Comparison of ENCODE assay signal across 8 cellular contexts in the genomic region with DNA sequence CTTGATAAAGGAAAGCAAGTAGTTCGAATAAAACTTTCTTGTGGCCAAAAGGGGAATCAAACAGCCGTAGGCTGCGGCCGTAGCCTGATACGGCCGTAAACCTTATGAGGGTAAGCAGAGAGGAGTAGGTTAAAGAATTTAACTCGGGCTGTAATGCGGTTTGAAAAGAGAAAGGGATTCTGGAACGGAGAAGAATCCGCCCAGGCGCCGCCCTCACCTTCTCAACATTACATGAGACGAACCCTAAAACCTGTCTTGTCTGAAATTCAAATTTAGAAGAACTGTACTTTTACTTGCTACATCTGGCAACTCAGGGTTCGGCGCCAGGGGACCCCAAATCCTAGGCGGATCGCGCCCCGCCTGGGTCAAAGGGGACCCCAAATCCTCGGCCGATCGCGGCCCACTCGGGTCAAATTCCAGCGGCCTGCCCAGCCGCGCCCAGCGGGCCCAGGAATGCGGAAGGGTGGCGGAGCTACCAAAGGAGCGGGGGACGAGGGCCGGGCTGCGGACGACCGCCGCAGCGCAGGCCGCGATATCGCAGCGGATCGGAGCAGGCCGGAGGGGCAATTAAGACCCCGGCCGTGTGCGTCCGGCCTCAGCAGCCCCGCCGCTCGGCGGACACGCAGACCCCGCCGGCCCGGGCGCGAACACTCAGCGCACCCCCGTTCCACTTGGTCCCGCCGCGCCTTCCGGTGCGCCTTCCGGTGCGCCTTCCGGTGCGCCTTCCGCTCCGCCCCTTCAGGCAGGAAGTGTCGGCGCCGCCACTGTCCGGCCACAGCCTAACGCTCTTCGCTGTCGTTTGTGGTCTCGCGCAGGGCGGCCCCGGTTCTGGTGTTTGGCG. TPM values are rescaled to one million over a fixed set of nuclear protein-coding genes. Genes with fewer than 3 reads are reported as not detected.
DNase-seq lines count a peak whose midpoint lies in the region; ATAC-seq and TF ChIP-seq lines count a peak whose summit lies in the region.

TSS of gene MYL12B (plus strand) at position 741 of the 841 bp plus-strand sequence. CDS start 10,766 bp downstream, outside the sequence.

- H3K4ac ChIP-seq in mesenchymal stem cell (ENCODE audit: low read depth in 1 of 2, low read length in 2 of 2) = peak within 1 kb of the TSS; percentile 98 to 99

- H3K79me1 ChIP-seq in mesenchymal stem cell (replicated peaks; ENCODE audit: low read length, poor library complexity, severe bottlenecking) = peaks cover 7% of the 10 kb centered on the region

- CTCF ChIA-PET in BJ (lab: Yijun Ruan, JAX) = interaction anchor here (2.0 kb wide), 1 partner anchor 13 kb away, joined by 4 read pairs; no protein-coding TSS in a partner anchor

- H2BK15ac ChIP-seq in mesenchymal stem cell (ENCODE audit: low read depth, poor library complexity, severe bottlenecking) = peak within 1 kb of the TSS; percentile 99

- peak within 1 kb of the TSS; percentile 100 for H2BK5ac ChIP-seq in mesenchymal stem cell (ENCODE audit: low read depth, low read length, poor library complexity, severe bottlenecking)

- H3K36me3 ChIP-seq in BJ (ENCODE audit: control insufficient read depth, insufficient read depth, low read length) (peaks cover 7% of the 10 kb centered on the region), mesenchymal stem cell (ENCODE audit: control insufficient read depth in 1 of 2, insufficient read depth in 2 of 2, low read depth in 1 of 2, low read length in 2 of 2) (peaks cover 13 to 31% of the 10 kb centered on the region in 2 experiments)
- H3K36me3 ChIP-seq in effector memory CD4-positive, alpha-beta T cell (ENCODE audit: control insufficient read depth, insufficient read depth, low read length) = peaks cover 17% of the 10 kb centered on the region

- ATAC-seq in GM19025 (IDR thresholded peaks at IDR 0.05; ENCODE audit: low read depth, unreplicated experiment) (peak; percentile 79), HG03280 (IDR thresholded peaks at IDR 0.05; ENCODE audit: unreplicated experiment) (peak; percentile 90)

- no peak for TF ChIP-seq CTCF in BJ (IDR thresholded peaks at IDR 0.05; ENCODE audit: insufficient read depth, low read depth, low read length)

- H4K8ac ChIP-seq in mesenchymal stem cell (ENCODE audit: low read length) = peak within 1 kb of the TSS; percentile 99

- peak within 1 kb of the TSS; percentile 99 for H4K91ac ChIP-seq in mesenchymal stem cell (ENCODE audit: low read length)

- H3K27me3 ChIP-seq in BJ (ENCODE audit: control insufficient read depth, insufficient read depth, low read length) (no peaks in the 10 kb centered on the region), mesenchymal stem cell (ENCODE audit: control insufficient read depth in 1 of 2, insufficient read depth in 1 of 2, low read length in 2 of 2) (no peaks in the 10 kb centered on the region)
- H3K27me3 ChIP-seq in effector memory CD4-positive, alpha-beta T cell (replicated peaks; ENCODE audit: control insufficient read depth, insufficient read depth, low read length, poor library complexity, severe bottlenecking) = no peaks in the 10 kb centered on the region

- peak within 1 kb of the TSS; percentile 84 for H2AK5ac ChIP-seq in mesenchymal stem cell (ENCODE audit: low read length, severe bottlenecking)

- H3K4me1 ChIP-seq in effector memory CD4-positive, alpha-beta T cell (ENCODE audit: control insufficient read depth, insufficient read depth, low read length, poor library complexity, severe bottlenecking) = peaks cover 28% of the 10 kb centered on the region
- peaks cover 12% of the 10 kb centered on the region for H3K4me1 ChIP-seq in mesenchymal stem cell (ENCODE audit: control insufficient read depth, insufficient read depth, low read depth, low read length)

- H2BK120ac ChIP-seq in mesenchymal stem cell (ENCODE audit: low read depth, low read length) = peak within 1 kb of the TSS; percentile 98

- peak within 1 kb of the TSS; percentile 97 to 99 for H3K18ac ChIP-seq in mesenchymal stem cell (ENCODE audit: low read depth in 1 of 2, low read length in 2 of 2)

- no peaks in the 10 kb centered on the region for H3K9me3 ChIP-seq in effector memory CD4-positive, alpha-beta T cell (ENCODE audit: control insufficient read depth, low read length)
- no peaks in the 10 kb centered on the region for H3K9me3 ChIP-seq in mesenchymal stem cell (ENCODE audit: control insufficient read depth, low read length)

- WGBS in mesenchymal stem cell = under 1% methylated on average over 73 of the region's 83 CpGs

- peak within 1 kb of the TSS; percentile 70 for H3K4me3 ChIP-seq in BJ (ENCODE audit: low read depth, low read length)
- H3K4me3 ChIP-seq in effector memory CD4-positive, alpha-beta T cell (ENCODE audit: insufficient read depth, low read depth, low read length, poor library complexity, severe bottlenecking) = peak within 1 kb of the TSS; percentile 84
- peak within 1 kb of the TSS; percentile 92 to 99 for H3K4me3 ChIP-seq in mesenchymal stem cell (ENCODE audit: insufficient read depth in 1 of 2, low read depth in 1 of 2, low read length in 2 of 2)

- peak within 1 kb of the TSS; percentile 73 to 87 for H3K14ac ChIP-seq in mesenchymal stem cell (ENCODE audit: low read length in 2 of 2)

- DNase-seq in BJ (ENCODE audit: low read depth) = no peak
- peak; percentile 28 for DNase-seq in NCI-H748 treated with DMSO at 0.1 percent for 48 hours (lab: John Stamatoyannopoulos, UW)
- DNase-seq in activated CD8-positive, alpha-beta memory T cell treated with anti-CD3 and anti-CD28 coated beads for 1 hour (ENCODE audit: extremely low read depth in 1 of 2, low read depth in 1 of 2) = peak; percentile 42 to 63
- DNase-seq in effector memory CD4-positive, alpha-beta T cell = peak; percentile 71 to 80 (median 79)
- DNase-seq in mesenchymal stem cell = peak; percentile 85
- peak; percentile 68 for DNase-seq in stimulated activated CD8-positive, alpha-beta memory T cell treated with anti-CD3 and anti-CD28 coated beads, Interleukin-12 subunit alpha, Interleukin-12 subunit beta, amount 100 ng/mL, for 4 hours (ENCODE audit: low read depth)

- H3K4me2 ChIP-seq in mesenchymal stem cell (ENCODE audit: low read length, poor library complexity, severe bottlenecking) = peak within 1 kb of the TSS; percentile 77

- peak within 1 kb of the TSS; percentile 69 to 86 for H2BK12ac ChIP-seq in mesenchymal stem cell (ENCODE audit: low read length in 2 of 2)

- peak within 1 kb of the TSS; percentile 60 for H2AFZ ChIP-seq in mesenchymal stem cell (ENCODE audit: low read depth, low read length)

- peak within 1 kb of the TSS; percentile 98 for H3K9ac ChIP-seq in mesenchymal stem cell (ENCODE audit: low read length)

- POLR2A ChIA-PET in BJ (lab: Charles Lee) = interaction anchor here (1.1 kb wide), 1 partner anchor 10 kb away, joined by 4 read pairs; no protein-coding TSS in a partner anchor

- peak within 1 kb of the TSS in 1 of 2 experiments; percentile 77 for H3K23ac ChIP-seq in mesenchymal stem cell (ENCODE audit: low read length in 2 of 2)

- H3K27ac ChIP-seq in effector memory CD4-positive, alpha-beta T cell (ENCODE audit: insufficient read depth, low read length, poor library complexity, severe bottlenecking) = peak within 1 kb of the TSS; percentile 98
- H3K27ac ChIP-seq in mesenchymal stem cell (ENCODE audit: low read length, poor library complexity, severe bottlenecking) = peak within 1 kb of the TSS; percentile 98

RNA-seq across cellular contexts. Expression of gene MYL12B, which starts in this region (rescaled TPM):
- polyA plus RNA-seq in BJ (2011; rRNA removed) = 778 and 1,016 TPM in 2 replicates
- 204 and 327 TPM in 2 replicates for polyA minus RNA-seq in BJ (2011; rRNA and poly(A)+ RNA removed)
- 460 TPM for polyA plus RNA-seq in mesenchymal stem cell (2013, experiment 1 of 2)
- polyA plus RNA-seq in mesenchymal stem cell (2013, experiment 2 of 2) = 471 TPM
